In genomic region chr17:75065562-75066151, GRCh38 we compare ENCODE assay signal across 13 cellular contexts. TPM values are rescaled to one million over a fixed set of nuclear protein-coding genes. Genes with fewer than 3 reads are reported as not detected.
DNase-seq lines count a peak whose midpoint lies in the region; ATAC-seq, FAIRE-seq and TF ChIP-seq lines count a peak whose summit lies in the region.
"Had no signal": no experiment of that assay in that cellular context is flagged by ENCODE, and none has a peak within 500 bp of the region (broad histone marks: within the 10 kb centered on the region; RNA-seq: fewer than 3 reads in every experiment).

No MANE protein-coding gene starts in this region.

- H2AFZ ChIP-seq in H1 (ENCODE audit: low read length): no peak overlapping the region
- no peak overlapping the region for H2AFZ ChIP-seq in trophoblast cell (ENCODE audit: insufficient read depth, low read length, poor library complexity)

- no peaks in the 10 kb centered on the region for H3K23me2 ChIP-seq in H1 (ENCODE audit: low read depth, low read length)

- no peak overlapping the region for H2BK5ac ChIP-seq in H1 (ENCODE audit: low read depth, low read length)
- no peak overlapping the region for H2BK5ac ChIP-seq in trophoblast cell (ENCODE audit: low read depth, low read length, poor library complexity)

- H3K27ac ChIP-seq in SK-N-MC: peak overlapping the region; percentile 81
- H3K27ac ChIP-seq in H1 (ENCODE audit: low read depth, low read length): no peak overlapping the region
- H3K27ac ChIP-seq in trophoblast cell (ENCODE audit: low read depth, low read length): no peak overlapping the region
- H3K27ac ChIP-seq in kidney (ENCODE audit: low read depth in 2 of 2, low read length in 2 of 2): no peak overlapping the region
- H3K27ac ChIP-seq: adrenal gland, prostate gland had no signal

- no peak overlapping the region for H3K4me2 ChIP-seq in H1 (ENCODE audit: insufficient read depth in 1 of 2, low read depth in 2 of 2, low read length in 2 of 2)
- no peak overlapping the region for H3K4me2 ChIP-seq in trophoblast cell (ENCODE audit: low read length)

- TF ChIP-seq RAD21 in H1 (IDR thresholded peaks at IDR 0.05 in 1 of 2, conservative IDR thresholded peaks at IDR 0.05 in 1 of 2; ENCODE audit: low read depth in 2 of 2, low read length in 2 of 2): no peak

- H3K27me3 ChIP-seq in H1 (replicated peaks in 1 of 4; ENCODE audit: control insufficient read depth in 3 of 4, extremely low read depth in 1 of 4, insufficient read depth in 3 of 4, low read length in 3 of 4) (no peaks in the 10 kb centered on the region), trophoblast cell (ENCODE audit: insufficient read depth, low read length) (no peaks in the 10 kb centered on the region)
- H3K27me3 ChIP-seq: adrenal gland had no signal

- 93% methylated on average over 6 of the region's 6 CpGs; no CpG with 5 or more reads in 1 of the 2 experiments for WGBS in H1 (ENCODE audit: extremely low coverage in 1 of 2, insufficient coverage in 1 of 2, insufficient read length in 1 of 2, insufficient replicate concordance in 2 of 2, low coverage in 1 of 2, low lambda C conversion rate in 2 of 2, missing lambda C conversion rate in 1 of 2), 2 experiments
- WGBS in trophoblast cell (ENCODE audit: extremely low coverage, insufficient coverage, insufficient read length): no CpG with 5 or more reads among the region's 6 CpGs

- H3K4me3 ChIP-seq in SK-N-MC: no peak overlapping the region
- H3K4me3 ChIP-seq in H1 (ENCODE audit: extremely low read depth in 1 of 4, insufficient read depth in 2 of 4, low read depth in 3 of 4, low read length in 4 of 4): no peak overlapping the region
- no peak overlapping the region for H3K4me3 ChIP-seq in trophoblast cell (ENCODE audit: low read depth, low read length)
- no peak overlapping the region for H3K4me3 ChIP-seq in kidney (ENCODE audit: low read length in 2 of 2)
- H3K4me3 ChIP-seq: adrenal gland, prostate gland had no signal

- no peak overlapping the region for H2BK20ac ChIP-seq in H1 (ENCODE audit: low read length)

- TF ChIP-seq CTCF in H1 (IDR thresholded peaks at IDR 0.05; ENCODE audit: control extremely low read depth in 1 of 3, insufficient read depth in 1 of 3, low read depth in 1 of 3, low read length in 3 of 3) (no peak), kidney (IDR thresholded peaks at IDR 0.05; ENCODE audit: borderline replicate concordance, extremely low read depth, insufficient read depth) (no peak)

- H3K36me3 Mint-ChIP-seq in stimulated activated naive B cell treated with anti-CD40 and anti-IgM and Interleukin-4, amounts not matched to agents 10 μg/mL and 1 μg/mL and 100 μg/mL, for 72 hours: peaks cover 34 to 48% of the 10 kb centered on the region in 2 donors

- H3K79me2 ChIP-seq in H1 (ENCODE audit: control insufficient read depth in 1 of 2, insufficient read depth in 2 of 2, low read length in 2 of 2) (no peaks in the 10 kb centered on the region), trophoblast cell (ENCODE audit: control insufficient read depth, insufficient read depth, low read length, poor library complexity) (no peaks in the 10 kb centered on the region)

- H3K14ac ChIP-seq in H1 (ENCODE audit: insufficient read length) (no peak overlapping the region), trophoblast cell (ENCODE audit: low read length) (no peak overlapping the region)

- H2BK120ac ChIP-seq in H1 (replicated peaks; ENCODE audit: low read depth, low read length) (no peak overlapping the region), trophoblast cell (ENCODE audit: insufficient read depth, low read length, poor library complexity) (no peak overlapping the region)

- H2BK15ac ChIP-seq in H1 (ENCODE audit: low read length): no peak overlapping the region

- ATAC-seq in stimulated activated naive B cell treated with anti-CD40 and anti-IgM and Interleukin-4, amounts not matched to agents 10 μg/mL and 1 μg/mL and 100 μg/mL, for 72 hours (replicated peaks): peak in 1 of 2 donors; percentile 27
- ATAC-seq: HCT116 had no signal

- H3K9me3 ChIP-seq in SK-N-MC (ENCODE audit: low read depth, low read length): no peaks in the 10 kb centered on the region
- no peaks in the 10 kb centered on the region for H3K9me3 ChIP-seq in H1 (ENCODE audit: insufficient read depth in 2 of 2, low read depth in 1 of 2, low read length in 1 of 2)
- H3K9me3 ChIP-seq in trophoblast cell (ENCODE audit: insufficient read depth, low read depth, low read length): no peaks in the 10 kb centered on the region
- no peaks in the 10 kb centered on the region for H3K9me3 ChIP-seq in kidney (ENCODE audit: control insufficient read depth in 1 of 2, low read length in 2 of 2)
- H3K9me3 ChIP-seq: adrenal gland, prostate gland had no signal

- H3K9ac ChIP-seq in SK-N-MC (ENCODE audit: insufficient read length) (peak overlapping the region; percentile 57), H1 (replicated peaks in 1 of 4; ENCODE audit: extremely low read depth in 1 of 4, low read depth in 3 of 4, low read length in 3 of 4) (no peak overlapping the region; a peak in 1 of 7 replicates), trophoblast cell (ENCODE audit: low read length) (no peak overlapping the region), kidney (ENCODE audit: low read length in 2 of 2) (no peak overlapping the region)

- H2AK5ac ChIP-seq in H1 (ENCODE audit: low read depth, low read length) (no peak overlapping the region), trophoblast cell (ENCODE audit: low read length) (no peak overlapping the region)

- no peak overlapping the region for H3K56ac ChIP-seq in H1 (replicated peaks; ENCODE audit: insufficient read length, low read depth, low read length)

- H4K8ac ChIP-seq in H1 (ENCODE audit: extremely low read depth, insufficient read depth, low read length): peak overlapping the region; percentile 29; the same call in 1 of the 2 replicates
- H4K8ac ChIP-seq in trophoblast cell (ENCODE audit: low read depth, low read length): no peak overlapping the region

- peak overlapping the region in 1 of 2 donors; percentile 32 for H3K4me3 Mint-ChIP-seq in stimulated activated naive B cell treated with anti-CD40 and anti-IgM and Interleukin-4, amounts not matched to agents 10 μg/mL and 1 μg/mL and 100 μg/mL, for 72 hours

- H3K23ac ChIP-seq in H1 (ENCODE audit: insufficient read length) (no peak overlapping the region), trophoblast cell (ENCODE audit: low read length) (no peak overlapping the region)

- H4K91ac ChIP-seq in H1 (replicated peaks; ENCODE audit: insufficient read length, low read length): no peak overlapping the region
- H4K91ac ChIP-seq in trophoblast cell (ENCODE audit: low read depth, low read length): no peak overlapping the region

- H3K27me3 Mint-ChIP-seq in stimulated activated naive B cell treated with anti-CD40 and anti-IgM and Interleukin-4, amounts not matched to agents 10 μg/mL and 1 μg/mL and 100 μg/mL, for 72 hours: no peaks in the 10 kb centered on the region

- H3K4me1 Mint-ChIP-seq in stimulated activated naive B cell treated with anti-CD40 and anti-IgM and Interleukin-4, amounts not matched to agents 10 μg/mL and 1 μg/mL and 100 μg/mL, for 72 hours: peaks cover 7 to 14% of the 10 kb centered on the region in 2 donors

- H3K36me3 ChIP-seq in SK-N-MC (ENCODE audit: insufficient read depth, low read length): peaks cover 28% of the 10 kb centered on the region
- H3K36me3 ChIP-seq in H1 (ENCODE audit: control insufficient read depth in 2 of 4, insufficient read depth in 4 of 4, low read length in 3 of 4): peaks cover 19 to 43% (median 34%) of the 10 kb centered on the region in 4 experiments
- H3K36me3 ChIP-seq in trophoblast cell (ENCODE audit: control insufficient read depth in 1 of 2, insufficient read depth in 2 of 2, low read length in 2 of 2): peaks cover 37 to 44% of the 10 kb centered on the region in 2 experiments
- peaks cover 14 to 34% of the 10 kb centered on the region in 2 donors for H3K36me3 ChIP-seq in kidney (ENCODE audit: control insufficient read depth in 1 of 2, insufficient read depth in 2 of 2, low read length in 2 of 2)

- H3K4me1 ChIP-seq in H1 (replicated peaks in 1 of 4; ENCODE audit: control insufficient read depth in 3 of 4, insufficient read depth in 4 of 4, low read length in 3 of 4): no peaks in the 10 kb centered on the region; a peak in 1 of 7 replicates
- no peaks in the 10 kb centered on the region for H3K4me1 ChIP-seq in trophoblast cell (ENCODE audit: control insufficient read depth in 1 of 2, insufficient read depth in 2 of 2, low read length in 2 of 2)
- H3K4me1 ChIP-seq in kidney (ENCODE audit: control insufficient read depth in 1 of 2, insufficient read depth in 1 of 2, low read depth in 1 of 2, low read length in 2 of 2): no peaks in the 10 kb centered on the region
- H3K4me1 ChIP-seq: adrenal gland, prostate gland had no signal

- peak overlapping the region; percentile 42 for H3K27ac Mint-ChIP-seq in stimulated activated naive B cell treated with anti-CD40 and anti-IgM and Interleukin-4, amounts not matched to agents 10 μg/mL and 1 μg/mL and 100 μg/mL, for 72 hours

- peaks cover 0 to 7% of the 10 kb centered on the region in 2 experiments for H4K20me1 ChIP-seq in H1 (replicated peaks in 1 of 2; ENCODE audit: control insufficient read depth in 1 of 2, insufficient read depth in 2 of 2, low read length in 2 of 2)

- no peak overlapping the region for H3K18ac ChIP-seq in H1 (ENCODE audit: extremely low read depth, low read length)
- no peak overlapping the region for H3K18ac ChIP-seq in trophoblast cell (ENCODE audit: low read length)

- no peak overlapping the region for H3K4ac ChIP-seq in H1 (replicated peaks; ENCODE audit: insufficient read length, low read depth, low read length)
- H3K4ac ChIP-seq in trophoblast cell (ENCODE audit: low read depth, low read length): no peak overlapping the region

- CTCF ChIA-PET in H1 (lab: Charles Lee; ENCODE audit: partially characterized antibody): interaction anchor here (0.8 to 1.5 kb wide), 6 partner anchors 11 to 136 kb away, joined by 3 to 5 read pairs (median 3); partner anchors contain the start of gene CDR2L

- TF ChIP-seq POLR2A in H1 (IDR thresholded peaks at IDR 0.05; ENCODE audit: control extremely low read depth in 1 of 2, low read depth in 2 of 2, low read length in 2 of 2): no peak

- no peak for TF ChIP-seq EP300 in H1 (IDR thresholded peaks at IDR 0.05; ENCODE audit: borderline replicate concordance in 1 of 2, low read depth in 2 of 2, low read length in 2 of 2)

- H3K79me1 ChIP-seq in H1 (ENCODE audit: low read depth, low read length) (peaks cover 2% of the 10 kb centered on the region; the same call in 1 of the 2 replicates), trophoblast cell (ENCODE audit: low read length) (no peaks in the 10 kb centered on the region)

- POLR2A ChIA-PET in H1 (lab: Charles Lee; ENCODE audit: partially characterized antibody): interaction anchor here (1.2 to 5.8 kb wide), 3 partner anchors 12 to 44 kb away, joined by 3 to 25 read pairs (median 3); partner anchors contain the start of gene ARMC7

- no peak for FAIRE-seq in H1 (lab: Jason Lieb, UNC)
- FAIRE-seq in kidney (lab: Jason Lieb, UNC): no peak

- intact Hi-C loops in kidney (cut with DNase I): no loop called here

- no peak overlapping the region for H4K12ac ChIP-seq in trophoblast cell (ENCODE audit: low read depth, low read length)

- DNase-seq in activated naive CD4-positive, alpha-beta T cell treated with Interleukin-2 at 50 U/mL for 16 hours: peak; percentile 16
- no peak for DNase-seq in activated naive CD4-positive, alpha-beta T cell (lab: John Stamatoyannopoulos, UW)
- DNase-seq in SK-N-MC (ENCODE audit: low read depth, low spot score): no peak
- no peak for DNase-seq in H1 (ENCODE audit: low read depth in 1 of 2, low spot score in 2 of 2)
- DNase-seq in stimulated activated naive B cell treated with anti-CD40 and anti-IgM and Interleukin-4, amounts not matched to agents 10 μg/mL and 1 μg/mL and 100 μg/mL, for 72 hours: no peak
- DNase-seq in trophoblast cell: no peak
- no peak for DNase-seq in SW480 (ENCODE audit: low spot score)
- DNase-seq in kidney: no peak
- DNase-seq: adrenal gland, AML-193, mammary epithelial cell had no signal

- H2BK12ac ChIP-seq in H1 (ENCODE audit: low read depth, low read length): no peak overlapping the region
- no peak overlapping the region for H2BK12ac ChIP-seq in trophoblast cell (ENCODE audit: low read length)

- no peaks in the 10 kb centered on the region for H3K9me3 Mint-ChIP-seq in stimulated activated naive B cell treated with anti-CD40 and anti-IgM and Interleukin-4, amounts not matched to agents 10 μg/mL and 1 μg/mL and 100 μg/mL, for 72 hours

- H4K5ac ChIP-seq in H1 (ENCODE audit: insufficient read length, low read depth, low read length): no peak overlapping the region

RNA-seq across cellular contexts. Expression of gene KCTD2, which starts 18.6 kb away (rescaled TPM):
- 33.7 and 34.1 TPM in 2 replicates for total RNA-seq in H1 (2021; fragmentation: NEBNext Ultra II Directional; extraction: Animal tissue kit (Norgen Biotek cat#: 25700))
- polyA plus RNA-seq in H1 (2011; rRNA removed): 32.6 and 36.8 TPM in 2 replicates
- 34.2 TPM for polyA plus RNA-seq in H1 (2011; cell fraction: cytosol; rRNA removed)
- polyA plus RNA-seq in H1 (2011; cell fraction: nucleus; rRNA removed): 34.2 TPM
- 28.4 to 33.2 TPM (median 30.1 TPM) in 4 replicates for polyA plus RNA-seq in H1 (2012, experiment 1 of 2)
- polyA plus RNA-seq in H1 (2012, experiment 2 of 2): 27.2 TPM
- polyA plus RNA-seq in H1 (2013, experiment 1 of 2): 19.6 TPM
- polyA plus RNA-seq in H1 (2013, experiment 2 of 2): 19.1 TPM
- polyA minus RNA-seq in H1 (2011; rRNA and poly(A)+ RNA removed): 40.0 and 40.9 TPM in 2 replicates
- 16.6 TPM for polyA minus RNA-seq in H1 (2011; cell fraction: cytosol; rRNA and poly(A)+ RNA removed)
- 13.5 TPM for polyA minus RNA-seq in H1 (2011; cell fraction: nucleus; rRNA and poly(A)+ RNA removed)
- 17.4 and 18.4 TPM in 2 replicates for polyA plus RNA-seq in trophoblast cell (2013)
- total RNA-seq in kidney: 30.2 TPM
- 26.0 TPM for polyA plus RNA-seq in kidney (ENCODE audit: insufficient read depth, low read depth, low replicate concordance)

RNA-seq across cellular contexts. Expression of gene ATP5PD, which starts 18.9 kb away (rescaled TPM):
- total RNA-seq in H1 (2021; fragmentation: NEBNext Ultra II Directional; extraction: Animal tissue kit (Norgen Biotek cat#: 25700)): 326 and 335 TPM in 2 replicates
- 254 and 407 TPM in 2 replicates for polyA plus RNA-seq in H1 (2011; rRNA removed)
- polyA plus RNA-seq in H1 (2011; cell fraction: cytosol; rRNA removed): 359 TPM
- polyA plus RNA-seq in H1 (2011; cell fraction: nucleus; rRNA removed): 101 TPM
- 445 to 644 TPM (median 486 TPM) in 4 replicates for polyA plus RNA-seq in H1 (2012, experiment 1 of 2)
- polyA plus RNA-seq in H1 (2012, experiment 2 of 2): 293 TPM
- 532 TPM for polyA plus RNA-seq in H1 (2013, experiment 1 of 2)
- polyA plus RNA-seq in H1 (2013, experiment 2 of 2): 533 TPM
- 160 and 164 TPM in 2 replicates for polyA minus RNA-seq in H1 (2011; rRNA and poly(A)+ RNA removed)
- polyA minus RNA-seq in H1 (2011; cell fraction: cytosol; rRNA and poly(A)+ RNA removed): 92.8 TPM
- polyA minus RNA-seq in H1 (2011; cell fraction: nucleus; rRNA and poly(A)+ RNA removed): 69.1 TPM
- polyA plus RNA-seq in trophoblast cell (2013): 250 and 260 TPM in 2 replicates
- 261 TPM for total RNA-seq in kidney
- 916 TPM for polyA plus RNA-seq in kidney (ENCODE audit: insufficient read depth, low read depth, low replicate concordance)

RNA-seq across cellular contexts. Expression of gene SLC16A5, which starts 22.1 kb away (rescaled TPM):
- total RNA-seq in H1 (2021; fragmentation: NEBNext Ultra II Directional; extraction: Animal tissue kit (Norgen Biotek cat#: 25700)): 16.6 and 17.1 TPM in 2 replicates
- polyA plus RNA-seq in H1 (2011; rRNA removed) (34.7 and 54.8 TPM in 2 replicates), kidney (ENCODE audit: insufficient read depth, low read depth, low replicate concordance) (28.4 TPM)
- 28.9 TPM for polyA plus RNA-seq in H1 (2011; cell fraction: cytosol; rRNA removed)
- polyA plus RNA-seq in H1 (2011; cell fraction: nucleus; rRNA removed): 82.9 TPM
- polyA plus RNA-seq in H1 (2012, experiment 1 of 2): 14.3 to 26.5 TPM (median 20.8 TPM) in 4 replicates
- 12.9 TPM for polyA plus RNA-seq in H1 (2012, experiment 2 of 2)
- 22.7 TPM for polyA plus RNA-seq in H1 (2013, experiment 1 of 2)
- 21.6 TPM for polyA plus RNA-seq in H1 (2013, experiment 2 of 2)
- 15.2 and 17.8 TPM in 2 replicates for polyA minus RNA-seq in H1 (2011; rRNA and poly(A)+ RNA removed)
- polyA minus RNA-seq in H1 (2011; cell fraction: cytosol; rRNA and poly(A)+ RNA removed): 11.3 TPM
- 24.1 TPM for polyA minus RNA-seq in H1 (2011; cell fraction: nucleus; rRNA and poly(A)+ RNA removed)
- 18.8 and 19.2 TPM in 2 replicates for polyA plus RNA-seq in trophoblast cell (2013)
- total RNA-seq in kidney: 184 TPM

RNA-seq across cellular contexts. Expression of gene ARMC7, which starts 44.1 kb away (rescaled TPM):
- 13.6 TPM in 2 replicates for total RNA-seq in H1 (2021; fragmentation: NEBNext Ultra II Directional; extraction: Animal tissue kit (Norgen Biotek cat#: 25700))
- 9.8 and 12.4 TPM in 2 replicates for polyA plus RNA-seq in H1 (2011; rRNA removed)
- 7.4 TPM for polyA plus RNA-seq in H1 (2011; cell fraction: cytosol; rRNA removed)
- 12.7 TPM for polyA plus RNA-seq in H1 (2011; cell fraction: nucleus; rRNA removed)
- polyA plus RNA-seq in H1 (2012, experiment 1 of 2): 14.0 to 16.0 TPM (median 14.9 TPM) in 4 replicates
- 13.2 TPM for polyA plus RNA-seq in H1 (2012, experiment 2 of 2)
- 8.2 TPM for polyA plus RNA-seq in H1 (2013, experiment 1 of 2)
- polyA plus RNA-seq in H1 (2013, experiment 2 of 2): 7.8 TPM
- polyA minus RNA-seq in H1 (2011; rRNA and poly(A)+ RNA removed): 12.2 and 13.7 TPM in 2 replicates
- 10.2 TPM for polyA minus RNA-seq in H1 (2011; cell fraction: cytosol; rRNA and poly(A)+ RNA removed)
- 12.6 TPM for polyA minus RNA-seq in H1 (2011; cell fraction: nucleus; rRNA and poly(A)+ RNA removed)
- 8.6 and 8.7 TPM in 2 replicates for polyA plus RNA-seq in trophoblast cell (2013)
- total RNA-seq in kidney: 31.8 TPM
- 35.1 TPM for polyA plus RNA-seq in kidney (ENCODE audit: insufficient read depth, low read depth, low replicate concordance)

RNA-seq across cellular contexts. Expression of gene MRPL58, which starts 53.2 kb away (rescaled TPM):
- 48.5 and 49.1 TPM in 2 replicates for total RNA-seq in H1 (2021; fragmentation: NEBNext Ultra II Directional; extraction: Animal tissue kit (Norgen Biotek cat#: 25700))
- polyA plus RNA-seq in H1 (2011; rRNA removed): 43.2 and 43.6 TPM in 2 replicates
- polyA plus RNA-seq in H1 (2011; cell fraction: cytosol; rRNA removed): 73.0 TPM
- polyA plus RNA-seq in H1 (2011; cell fraction: nucleus; rRNA removed): 28.6 TPM
- polyA plus RNA-seq in H1 (2012, experiment 1 of 2): 34.5 to 60.5 TPM (median 52.3 TPM) in 4 replicates
- polyA plus RNA-seq in H1 (2012, experiment 2 of 2): 70.9 TPM
- 43.0 TPM for polyA plus RNA-seq in H1 (2013, experiment 1 of 2)
- 40.8 TPM for polyA plus RNA-seq in H1 (2013, experiment 2 of 2)
- 16.1 and 20.3 TPM in 2 replicates for polyA minus RNA-seq in H1 (2011; rRNA and poly(A)+ RNA removed)
- polyA minus RNA-seq in H1 (2011; cell fraction: cytosol; rRNA and poly(A)+ RNA removed): 14.9 TPM
- polyA minus RNA-seq in H1 (2011; cell fraction: nucleus; rRNA and poly(A)+ RNA removed): 21.0 TPM
- polyA plus RNA-seq in trophoblast cell (2013): 24.9 and 25.0 TPM in 2 replicates
- total RNA-seq in kidney: 23.1 TPM
- polyA plus RNA-seq in kidney (ENCODE audit: insufficient read depth, low read depth, low replicate concordance): 84.5 TPM

Comparison
In these comparisons a context has a peak if more than half of its experiments do, and no peak if none do; other contexts are left out.
1. RNA of gene SLC16A5, which starts 22.1 kb away (total RNA-seq): 184 TPM in kidney (single experiment); 16.6 to 17.1 TPM in H1; every median in the first group is over 10 times any median in the second.